Comparison of ENCODE assay signal across 8 cellular contexts in genomic region chr2:134207589-134208209, GRCh38. TPM values are rescaled to one million over a fixed set of nuclear protein-coding genes. Genes with fewer than 3 reads are reported as not detected.
DNase-seq lines count a peak whose midpoint lies in the region; ATAC-seq and TF ChIP-seq lines count a peak whose summit lies in the region.

No MANE protein-coding gene starts in this region.

- peaks cover under 1% of the 10 kb centered on the region for H3K36me3 Mint-ChIP-seq in activated CD4-positive, alpha-beta T cell treated with anti-CD3 and anti-CD28 coated beads, Interleukin-2, amount 10 ng/mL, durations not matched to agents 7 days and 5 days (ENCODE audit: low read depth)
- no peaks in the 10 kb centered on the region for H3K36me3 Mint-ChIP-seq in naive B cell

- H3K4me1 ChIP-seq in tibial artery = peaks cover 0 to 39% (median 21%) of the 10 kb centered on the region in 4 donors

- POLR2A ChIA-PET in activated CD4-positive, alpha-beta T cell treated with anti-CD3 and anti-CD28 coated beads, Interleukin-2, amount 10 ng/mL, durations not matched to agents 7 days and 5 days (lab: Charles Lee) = no interaction called here

- no peaks in the 10 kb centered on the region for H3K27me3 Mint-ChIP-seq in activated CD4-positive, alpha-beta T cell treated with anti-CD3 and anti-CD28 coated beads, Interleukin-2, amount 10 ng/mL, durations not matched to agents 7 days and 5 days
- H3K27me3 Mint-ChIP-seq in naive B cell = no peaks in the 10 kb centered on the region

- peak overlapping the region; percentile 7 for H3K27ac Mint-ChIP-seq in activated CD4-positive, alpha-beta T cell treated with anti-CD3 and anti-CD28 coated beads, Interleukin-2, amount 10 ng/mL, durations not matched to agents 7 days and 5 days
- H3K27ac Mint-ChIP-seq in naive B cell = peak overlapping the region in 4 of 6 donors; percentile 32 to 83 (median 46)

- no peaks in the 10 kb centered on the region for H3K9me3 Mint-ChIP-seq in activated CD4-positive, alpha-beta T cell treated with anti-CD3 and anti-CD28 coated beads, Interleukin-2, amount 10 ng/mL, durations not matched to agents 7 days and 5 days
- H3K9me3 Mint-ChIP-seq in naive B cell = no peaks in the 10 kb centered on the region

- ATAC-seq in GM21786 (IDR thresholded peaks at IDR 0.05; ENCODE audit: unreplicated experiment) (peak; percentile 79), naive B cell (ENCODE audit: low read depth in 2 of 2) (peak; percentile 74 to 82), HG02642 (IDR thresholded peaks at IDR 0.05; ENCODE audit: poor library complexity, unreplicated experiment) (no peak)

- H3K27ac ChIP-seq in tibial artery = no peak overlapping the region

- intact Hi-C loops in tibial artery (cut with DNase I; ENCODE audit: low total_unique reads) = no loop called here

- peaks cover 14% of the 10 kb centered on the region for H3K4me1 Mint-ChIP-seq in activated CD4-positive, alpha-beta T cell treated with anti-CD3 and anti-CD28 coated beads, Interleukin-2, amount 10 ng/mL, durations not matched to agents 7 days and 5 days
- H3K4me1 Mint-ChIP-seq in naive B cell = peaks cover 6 to 27% (median 18%) of the 10 kb centered on the region in 3 donors

- no peak for TF ChIP-seq POLR2A in NB4 (IDR thresholded peaks at IDR 0.05; ENCODE audit: extremely low read depth, insufficient read length)

- no peaks in the 10 kb centered on the region for H3K27me3 ChIP-seq in tibial artery

- no peak overlapping the region for H3K4me3 ChIP-seq in NB4 (ENCODE audit: low read depth, low read length)
- H3K4me3 ChIP-seq in tibial artery = no peak overlapping the region

- no peak overlapping the region for H3K4me3 Mint-ChIP-seq in activated CD4-positive, alpha-beta T cell treated with anti-CD3 and anti-CD28 coated beads, Interleukin-2, amount 10 ng/mL, durations not matched to agents 7 days and 5 days
- H3K4me3 Mint-ChIP-seq in naive B cell = peak overlapping the region in 1 of 8 donors; percentile 15

- DNase-seq in EL (peak; percentile 43), NB4 (ENCODE audit: low read depth) (peak; percentile 60), naive B cell (peak; percentile 38), tibial artery (peak in 1 of 2 donors; percentile 74)
- DNase-seq in activated CD4-positive, alpha-beta T cell treated with anti-CD3 and anti-CD28 coated beads, Interleukin-2, amount 10 ng/mL, durations not matched to agents 7 days and 5 days = peak; percentile 62
- DNase-seq in effector CD8-positive, alpha-beta T cell (lab: John Stamatoyannopoulos, UW) = peak; percentile 41

- no peaks in the 10 kb centered on the region for H3K9me3 ChIP-seq in tibial artery

- CTCF ChIA-PET in activated CD4-positive, alpha-beta T cell treated with anti-CD3 and anti-CD28 coated beads, Interleukin-2, amount 10 ng/mL, durations not matched to agents 7 days and 5 days (lab: Charles Lee) = interaction anchor here (0.6 to 2.7 kb wide), 9 partner anchors 8 to 204 kb away, joined by 3 to 11 read pairs (median 5); no protein-coding TSS in a partner anchor

- no peaks in the 10 kb centered on the region for H3K36me3 ChIP-seq in tibial artery

- TF ChIP-seq CTCF in NB4 (IDR thresholded peaks at IDR 0.05; ENCODE audit: low read depth, low read length) = peak; percentile 71
- peak; percentile 62 to 63 for TF ChIP-seq CTCF in tibial artery (IDR thresholded peaks at IDR 0.05)

RNA-seq across cellular contexts. Expression of gene MGAT5, which starts 46.2 kb away (rescaled TPM):
- total RNA-seq in activated CD4-positive, alpha-beta T cell treated with anti-CD3 and anti-CD28 coated beads, Interleukin-2, amount 10 ng/mL, durations not matched to agents 7 days and 5 days = 10 to 100 TPM; 48.2 to 56.7 TPM
- 10 to 100 TPM in 5 of 6 donors, 1 to 10 TPM in 1; 9.7 to 41.3 (median 29.6) TPM for polyA plus RNA-seq in naive B cell (ENCODE audit: low read depth in 6 of 6)
